10 cellular contexts compared by ENCODE assay signal in genomic region chr10:97689637-97690036, GRCh38. TPM values are rescaled to one million over a fixed set of nuclear protein-coding genes. Genes with fewer than 3 reads are reported as not detected.
DNase-seq lines count a peak whose midpoint lies in the region; ATAC-seq, FAIRE-seq and TF ChIP-seq lines count a peak whose summit lies in the region.
"Had no signal": no experiment of that assay in that cellular context is flagged by ENCODE, and none has a peak within 500 bp of the region (broad histone marks: within the 10 kb centered on the region; RNA-seq: fewer than 3 reads in every experiment).

No MANE protein-coding gene starts in this region.

- peaks cover 5 to 25% of the 10 kb centered on the region in 2 donors for H3K4me1 ChIP-seq in naive thymus-derived CD4-positive, alpha-beta T cell (ENCODE audit: control insufficient read depth in 2 of 2, insufficient read depth in 2 of 2, low read length in 2 of 2)

- H3K9me3 Mint-ChIP-seq in naive thymus-derived CD4-positive, alpha-beta T cell: peaks cover 0 to 1% (median 0%) of the 10 kb centered on the region in 11 donors
- H3K9me3 Mint-ChIP-seq in WTC11: peaks cover 3% of the 10 kb centered on the region; the same call in 1 of the 2 replicates

- no peak overlapping the region for H3K4me3 Mint-ChIP-seq in naive thymus-derived CD4-positive, alpha-beta T cell
- H3K4me3 Mint-ChIP-seq in WTC11: no peak overlapping the region

- no peak overlapping the region for H3K27ac ChIP-seq in naive thymus-derived CD4-positive, alpha-beta T cell (ENCODE audit: low read depth, low read length)
- H3K27ac ChIP-seq: KMS-11 had no signal

- intact Hi-C loops in naive thymus-derived CD4-positive, alpha-beta T cell (cut with micrococcal nuclease): loop anchor here in 1 of 2 donors (5.0 kb wide), 2 partner anchors 158 to 443 kb away; partner anchors contain the start of genes GOLGA7B and R3HCC1L

- peak; percentile 17 for ATAC-seq in naive thymus-derived CD4-positive, alpha-beta T cell
- ATAC-seq in WTC11: no peak

- H3K9me3 ChIP-seq in MG63: no peaks in the 10 kb centered on the region
- H3K9me3 ChIP-seq in naive thymus-derived CD4-positive, alpha-beta T cell (ENCODE audit: control insufficient read depth in 2 of 3, low read length in 3 of 3): no peaks in the 10 kb centered on the region

- H3K27me3 ChIP-seq in MG63 (no peaks in the 10 kb centered on the region), bronchial epithelial cell (ENCODE audit: control insufficient read depth, insufficient read depth, low read length) (no peaks in the 10 kb centered on the region)
- no peaks in the 10 kb centered on the region for H3K27me3 ChIP-seq in naive thymus-derived CD4-positive, alpha-beta T cell (ENCODE audit: control insufficient read depth in 2 of 2, insufficient read depth in 2 of 2, low read length in 2 of 2)

- H3K4me3 ChIP-seq in AG10803 (ENCODE audit: low read length) (no peak overlapping the region), MG63 (no peak overlapping the region), bronchial epithelial cell (ENCODE audit: low read depth, low read length) (no peak overlapping the region)
- H3K4me3 ChIP-seq in naive thymus-derived CD4-positive, alpha-beta T cell (ENCODE audit: low read length): no peak overlapping the region

- peaks cover 9 to 30% (median 19%) of the 10 kb centered on the region in 7 donors for H3K4me1 Mint-ChIP-seq in naive thymus-derived CD4-positive, alpha-beta T cell
- H3K4me1 Mint-ChIP-seq in WTC11: peaks cover 20% of the 10 kb centered on the region

- H3K36me3 ChIP-seq in MG63 (peaks cover 3% of the 10 kb centered on the region; the same call in 1 of the 2 replicates), bronchial epithelial cell (ENCODE audit: control insufficient read depth, insufficient read depth, low read length) (no peaks in the 10 kb centered on the region)
- no peaks in the 10 kb centered on the region for H3K36me3 ChIP-seq in naive thymus-derived CD4-positive, alpha-beta T cell (ENCODE audit: control insufficient read depth in 2 of 3, insufficient read depth in 3 of 3, low read length in 3 of 3)

- H3K36me3 Mint-ChIP-seq in naive thymus-derived CD4-positive, alpha-beta T cell: no peaks in the 10 kb centered on the region
- no peaks in the 10 kb centered on the region for H3K36me3 Mint-ChIP-seq in WTC11

- POLR2A ChIA-PET in naive thymus-derived CD4-positive, alpha-beta T cell (lab: Charles Lee): no interaction called here
- POLR2A ChIA-PET in WTC11 (lab: Charles Lee): interaction anchor here (1.4 kb wide), 1 partner anchor 24 kb away, joined by 3 read pairs; the partner anchor contains the start of gene MARVELD1

- peaks cover 0 to 12% (median 0%) of the 10 kb centered on the region in 5 donors for H3K27me3 Mint-ChIP-seq in naive thymus-derived CD4-positive, alpha-beta T cell
- H3K27me3 Mint-ChIP-seq in WTC11 (ENCODE audit: low read depth): peaks cover 17% of the 10 kb centered on the region

- FAIRE-seq in bronchial epithelial cell (lab: Jason Lieb, UNC): peak; percentile 98
- FAIRE-seq: islet of Langerhans had no signal

- peak; percentile 98 for DNase-seq in AG10803 (ENCODE audit: low read depth)
- DNase-seq in MG63: peak; percentile 77
- peak; percentile 100 for DNase-seq in bronchial epithelial cell (ENCODE audit: low read depth)
- no peak for DNase-seq in naive thymus-derived CD4-positive, alpha-beta T cell
- DNase-seq in WTC11 (ENCODE audit: low spot score): no peak
- DNase-seq in NCI-H526 (lab: John Stamatoyannopoulos, UW): no peak
- DNase-seq in GDM1 (lab: John Stamatoyannopoulos, UW): no peak
- no peak for DNase-seq in retina

- H3K27ac Mint-ChIP-seq in naive thymus-derived CD4-positive, alpha-beta T cell: no peak overlapping the region
- H3K27ac Mint-ChIP-seq in WTC11: no peak overlapping the region

- TF ChIP-seq CTCF in AG10803 (conservative IDR thresholded peaks at IDR 0.05; ENCODE audit: low read length) (no peak), bronchial epithelial cell (IDR thresholded peaks at IDR 0.05; ENCODE audit: insufficient read depth, low read length, severe bottlenecking) (no peak), WTC11 (IDR thresholded peaks at IDR 0.05) (no peak)

- CTCF ChIA-PET in naive thymus-derived CD4-positive, alpha-beta T cell (lab: Charles Lee): interaction anchor here (5.1 kb wide), 1 partner anchor 43 kb away, joined by 19 read pairs; no protein-coding TSS in a partner anchor
- CTCF ChIA-PET in WTC11 (lab: Charles Lee): interaction anchor here (1.6 kb wide), 1 partner anchor 47 kb away, joined by 5 read pairs; the partner anchor contains the start of gene ZFYVE27

TF ChIP-seq in WTC11, 78 proteins besides CTCF, POLR2A, EP300 and RAD21 (continues in another document):
- TF ChIP-seq ZNF425 (CRISPR knock-in tag; conservative IDR thresholded peaks at IDR 0.05) (no peak), ZNF219 (CRISPR knock-in tag; IDR thresholded peaks at IDR 0.05; ENCODE audit: borderline replicate concordance) (no peak), ZBTB43 (CRISPR knock-in tag; IDR thresholded peaks at IDR 0.05) (no peak), FOXP1 (CRISPR knock-in tag; IDR thresholded peaks at IDR 0.05; ENCODE audit: borderline replicate concordance) (no peak)
- TF ChIP-seq, protein P1, sequence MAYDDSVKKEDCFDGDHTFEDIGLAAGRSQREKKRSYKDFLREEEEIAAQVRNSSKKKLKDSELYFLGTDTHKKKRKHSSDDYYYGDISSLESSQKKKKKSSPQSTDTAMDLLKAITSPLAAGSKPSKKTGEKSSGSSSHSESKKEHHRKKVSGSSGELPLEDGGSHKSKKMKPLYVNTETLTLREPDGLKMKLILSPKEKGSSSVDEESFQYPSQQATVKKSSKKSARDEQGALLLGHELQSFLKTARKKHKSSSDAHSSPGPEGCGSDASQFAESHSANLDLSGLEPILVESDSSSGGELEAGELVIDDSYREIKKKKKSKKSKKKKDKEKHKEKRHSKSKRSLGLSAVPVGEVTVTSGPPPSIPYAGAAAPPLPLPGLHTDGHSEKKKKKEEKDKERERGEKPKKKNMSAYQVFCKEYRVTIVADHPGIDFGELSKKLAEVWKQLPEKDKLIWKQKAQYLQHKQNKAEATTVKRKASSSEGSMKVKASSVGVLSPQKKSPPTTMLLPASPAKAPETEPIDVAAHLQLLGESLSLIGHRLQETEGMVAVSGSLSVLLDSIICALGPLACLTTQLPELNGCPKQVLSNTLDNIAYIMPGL (CRISPR knock-in tag; IDR thresholded peaks at IDR 0.05): no peak

RNA-seq across cellular contexts. Expression of gene AVPI1, which starts 2.6 kb away (rescaled TPM):
- total RNA-seq in MG63 (2014; rRNA removed; shearing (Covaris generic); ENCODE audit: low replicate concordance): 14.2 and 20.0 TPM in 2 replicates
- total RNA-seq in bronchial epithelial cell (89.2 and 99.3 TPM in 2 replicates), WTC11 (2021) (8.1 to 9.8 TPM (median 9.0 TPM) in 3 replicates)
- 10 to 100 TPM in 1 of 5 experiments, 1 to 10 TPM in 3, under 1 TPM in 1; 0.65 to 10.6 (median 2.5) TPM for total RNA-seq in naive thymus-derived CD4-positive, alpha-beta T cell
- 1 to 10 TPM; 1.4 to 1.9 TPM for polyA plus RNA-seq in naive thymus-derived CD4-positive, alpha-beta T cell

RNA-seq across cellular contexts. Expression of gene MARVELD1, which starts 23.9 kb away (rescaled TPM):
- total RNA-seq in MG63 (2014; rRNA removed; shearing (Covaris generic); ENCODE audit: low replicate concordance): 47.5 and 63.5 TPM in 2 replicates
- 3.6 and 4.7 TPM in 2 replicates for total RNA-seq in bronchial epithelial cell
- total RNA-seq in naive thymus-derived CD4-positive, alpha-beta T cell: 1 to 10 TPM in 4 of 5 experiments, under 1 TPM in 1; 0.62 to 5.0 (median 2.3) TPM
- polyA plus RNA-seq in naive thymus-derived CD4-positive, alpha-beta T cell: under 1 TPM; 0.07 to 0.09 TPM
- 36.8 to 37.7 TPM (median 36.9 TPM) in 3 replicates for total RNA-seq in WTC11 (2021)

RNA-seq across cellular contexts. Expression of gene ZFYVE27, which starts 47.3 kb away (rescaled TPM):
- total RNA-seq in MG63 (2014; rRNA removed; shearing (Covaris generic); ENCODE audit: low replicate concordance): 9.2 and 18.2 TPM in 2 replicates
- total RNA-seq in bronchial epithelial cell (15.3 and 19.1 TPM in 2 replicates), WTC11 (2021) (23.2 to 26.9 TPM (median 26.0 TPM) in 3 replicates)
- total RNA-seq in naive thymus-derived CD4-positive, alpha-beta T cell: 10 to 100 TPM; 31.0 to 68.8 (median 61.8) TPM
- 10 to 100 TPM; 32.9 to 41.0 TPM for polyA plus RNA-seq in naive thymus-derived CD4-positive, alpha-beta T cell

RNA-seq across cellular contexts. Expression of gene PI4K2A, which starts 49.2 kb away (rescaled TPM):
- total RNA-seq in MG63 (2014; rRNA removed; shearing (Covaris generic); ENCODE audit: low replicate concordance): 25.8 and 28.1 TPM in 2 replicates
- total RNA-seq in bronchial epithelial cell (25.5 and 33.7 TPM in 2 replicates), WTC11 (2021) (18.6 to 19.6 TPM (median 19.5 TPM) in 3 replicates)
- total RNA-seq in naive thymus-derived CD4-positive, alpha-beta T cell: 10 to 100 TPM in 4 of 5 experiments, 1 to 10 TPM in 1; 9.0 to 33.8 (median 11.0) TPM
- 1 to 10 TPM; 5.5 to 8.7 TPM for polyA plus RNA-seq in naive thymus-derived CD4-positive, alpha-beta T cell

RNA-seq across cellular contexts. Expression of gene MORN4, which starts 56.3 kb away (rescaled TPM):
- 5.7 and 7.0 TPM in 2 replicates for total RNA-seq in MG63 (2014; rRNA removed; shearing (Covaris generic); ENCODE audit: low replicate concordance)
- total RNA-seq in bronchial epithelial cell: 7.1 and 9.0 TPM in 2 replicates
- 1 to 10 TPM in 4 of 5 experiments, under 1 TPM in 1; 0.78 to 4.1 (median 1.5) TPM for total RNA-seq in naive thymus-derived CD4-positive, alpha-beta T cell
- 1 to 10 TPM; 1.3 to 5.9 TPM for polyA plus RNA-seq in naive thymus-derived CD4-positive, alpha-beta T cell
- 21.8 to 27.1 TPM (median 24.0 TPM) in 3 replicates for total RNA-seq in WTC11 (2021)

Comparison
In these comparisons a context has a peak if more than half of its experiments do, and no peak if none do; other contexts are left out.
1. DNase-seq: peak in AG10803 (single experiment), MG63 (single experiment) and bronchial epithelial cell (single experiment); none in naive thymus-derived CD4-positive, alpha-beta T cell (0 of 9), WTC11 (single experiment), NCI-H526 (0 of 2), GDM1 (single experiment) and retina (single experiment).